In the genomic region with DNA sequence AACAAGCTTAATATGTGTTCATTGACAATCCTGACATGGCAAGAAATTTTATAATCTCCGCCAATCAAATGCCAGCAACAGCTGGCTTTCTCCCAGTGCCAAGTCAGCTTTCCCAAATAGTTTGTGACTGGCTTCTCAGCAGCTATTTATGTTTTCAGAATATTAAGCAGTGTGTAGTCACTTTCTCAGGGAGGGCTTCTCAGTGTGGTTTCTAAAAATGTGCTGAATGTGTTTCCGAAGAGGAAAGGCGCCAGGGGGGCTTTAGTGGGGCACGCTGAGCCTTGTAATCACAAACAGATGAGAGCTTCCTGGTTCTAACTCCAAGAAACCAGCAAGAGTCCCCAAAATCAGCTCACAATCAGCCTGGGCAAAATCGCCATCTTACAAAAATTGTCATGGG, we compare ENCODE assay signal across 20 cellular contexts.
"Had no signal": no experiment of that assay in that cellular context is flagged by ENCODE, and none has a peak within 500 bp of the region (broad histone marks: within the 10 kb centered on the region; RNA-seq: fewer than 3 reads in every experiment).

No MANE protein-coding gene starts in this region.

- H3K4me3 Mint-ChIP-seq: activated CD4-positive, alpha-beta T cell treated with anti-CD3 and anti-CD28 coated beads, Interleukin-2, amount 10 ng/mL, durations not matched to agents 7 days and 5 days; activated T-cell treated with anti-CD3 and anti-CD28 coated beads, Interleukin-2, amount 50 U/mL, for 4 hours; effector memory CD8-positive, alpha-beta T cell; natural killer cell treated with Interleukin-12 subunit alpha and Interleukin-12 subunit beta and Interleukin-15 and Interleukin-18, amount 100 ng/mL, for 72 hours; T-helper 1 cell treated with Interleukin-12 subunit alpha and Interleukin-12 subunit beta and Interleukin-4 antibody, amounts not matched to agents 30 μg/mL and 1 μg/mL, for 36 hours had no signal

- H3K4me1 ChIP-seq: ascending aorta, tibial nerve had no signal

- H3K27ac ChIP-seq: ascending aorta, neutrophil, tibial nerve had no signal

- H3K9me3 Mint-ChIP-seq: activated CD4-positive, alpha-beta T cell treated with anti-CD3 and anti-CD28 coated beads, Interleukin-2, amount 10 ng/mL, durations not matched to agents 7 days and 5 days; activated T-cell treated with anti-CD3 and anti-CD28 coated beads, Interleukin-2, amount 50 U/mL, for 4 hours; effector memory CD8-positive, alpha-beta T cell; natural killer cell treated with Interleukin-12 subunit alpha and Interleukin-12 subunit beta and Interleukin-15 and Interleukin-18, amount 100 ng/mL, for 72 hours; T-helper 1 cell treated with Interleukin-12 subunit alpha and Interleukin-12 subunit beta and Interleukin-4 antibody, amounts not matched to agents 30 μg/mL and 1 μg/mL, for 36 hours had no signal

- H3K4me3 ChIP-seq: ascending aorta, lung, tibial nerve had no signal

- H3K36me3 ChIP-seq: ascending aorta, neutrophil, tibial nerve had no signal

- H3K27ac Mint-ChIP-seq: activated CD4-positive, alpha-beta T cell treated with anti-CD3 and anti-CD28 coated beads, Interleukin-2, amount 10 ng/mL, durations not matched to agents 7 days and 5 days; effector memory CD8-positive, alpha-beta T cell; natural killer cell treated with Interleukin-12 subunit alpha and Interleukin-12 subunit beta and Interleukin-15 and Interleukin-18, amount 100 ng/mL, for 72 hours; T-helper 1 cell treated with Interleukin-12 subunit alpha and Interleukin-12 subunit beta and Interleukin-4 antibody, amounts not matched to agents 30 μg/mL and 1 μg/mL, for 36 hours had no signal

- ATAC-seq: activated CD4-positive, CD25-positive, alpha-beta regulatory T cell treated with anti-CD3 and anti-CD28 coated beads, Interleukin-2, amount 50 U/mL, for 24 hours; activated T-cell treated with anti-CD3 and anti-CD28 coated beads, Interleukin-2, amount 50 U/mL, for 4 hours; effector memory CD8-positive, alpha-beta T cell; left lobe of liver; natural killer cell treated with Interleukin-12 subunit alpha and Interleukin-12 subunit beta and Interleukin-15 and Interleukin-18, amount 100 ng/mL, for 72 hours had no signal

- H3K4me1 Mint-ChIP-seq: activated CD4-positive, alpha-beta T cell treated with anti-CD3 and anti-CD28 coated beads, Interleukin-2, amount 10 ng/mL, durations not matched to agents 7 days and 5 days had no signal

- H3K27me3 ChIP-seq: ascending aorta, neutrophil, tibial nerve had no signal

- DNase-seq: activated CD4-positive, alpha-beta T cell treated with anti-CD3 and anti-CD28 coated beads, Interleukin-2, amount 10 ng/mL, durations not matched to agents 7 days and 5 days; activated CD8-positive, alpha-beta memory T cell treated with anti-CD3 and anti-CD28 coated beads, Interleukin-2, amount 50 U/mL, for 4 hours; activated naive CD4-positive, alpha-beta T cell treated with anti-CD3 and anti-CD28 coated beads, Interleukin-2, amount 50 U/mL, for 16 hours; activated T-cell treated with anti-CD3 and anti-CD28 coated beads, Interleukin-2, amount 50 U/mL, for 4 hours; effector memory CD8-positive, alpha-beta T cell; kidney; retina; stimulated activated CD4-positive, alpha-beta T cell treated with anti-CD3 and anti-CD28 coated beads, Interleukin-12 subunit alpha, Interleukin-12 subunit beta, amount 100 ng/mL, for 4 hours; stimulated activated CD4-positive, alpha-beta T cell treated with anti-CD3 and anti-CD28 coated beads, Interleukin-1b, Interleukin-23, amount 100 ng/mL, for 48 hours; stimulated activated CD8-positive, alpha-beta memory T cell treated with anti-CD3 and anti-CD28 coated beads, Interleukin-4, amount 100 ng/mL, for 48 hours; stimulated activated naive CD4-positive, alpha-beta T cell; substantia nigra had no signal

- H3K36me3 Mint-ChIP-seq: natural killer cell treated with Interleukin-12 subunit alpha and Interleukin-12 subunit beta and Interleukin-15 and Interleukin-18, amount 100 ng/mL, for 72 hours had no signal
